ENCODE assay signal across 8 cellular contexts in the genomic region with DNA sequence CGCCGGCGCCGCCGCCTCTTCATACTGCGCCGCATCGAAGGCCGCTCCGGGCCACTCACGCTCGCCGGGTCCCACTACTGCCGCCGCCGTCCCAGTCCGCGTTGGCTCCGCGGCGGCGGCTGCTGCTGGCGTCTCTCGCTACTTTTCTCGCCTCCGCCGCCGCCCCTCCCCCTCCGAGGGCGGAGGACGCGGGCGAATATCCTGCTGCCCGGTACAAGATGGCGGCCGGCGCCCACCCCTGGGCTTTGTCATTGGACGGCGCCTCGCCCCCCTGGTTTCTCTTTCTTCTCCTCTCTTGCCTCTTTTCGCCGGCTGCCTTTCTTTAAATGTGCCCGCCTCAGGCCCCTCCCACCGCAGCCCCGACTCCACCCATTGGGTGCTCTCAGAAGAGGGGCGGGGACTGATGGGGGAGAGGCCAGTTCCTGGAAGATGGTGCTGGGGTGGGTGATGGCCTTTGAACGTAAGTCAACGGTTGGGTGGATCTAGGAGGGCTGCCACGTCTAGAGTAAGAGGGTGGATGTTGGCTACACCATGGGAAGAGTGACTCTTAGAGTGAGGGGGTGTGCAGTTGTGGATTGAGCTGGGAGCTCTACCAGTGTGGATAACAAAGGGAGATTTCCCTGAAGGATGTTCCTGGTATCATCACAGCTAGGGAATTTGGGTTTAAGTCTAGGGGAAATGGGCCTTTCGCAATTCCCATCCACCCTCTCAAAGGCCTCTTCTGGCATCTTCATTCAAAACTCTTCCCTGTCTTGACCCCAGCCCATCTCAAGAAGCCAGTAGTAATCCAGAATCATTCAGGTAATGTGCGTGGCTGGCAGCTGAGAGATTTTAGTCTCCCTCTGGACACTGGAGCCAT. TPM values are rescaled to one million over a fixed set of nuclear protein-coding genes. Genes with fewer than 3 reads are reported as not detected.
DNase-seq lines count a peak whose midpoint lies in the region; ATAC-seq and TF ChIP-seq lines count a peak whose summit lies in the region.

Gene CCDC71L (minus strand): TSS at position 297 of the 859 bp plus-strand sequence. CDS start 262 bp downstream, at position 35.

- H2BK20ac ChIP-seq in H9 (ENCODE audit: low read depth, low read length, poor library complexity, severe bottlenecking): no peak within 1 kb of the TSS

- H3K79me1 ChIP-seq in H9 (ENCODE audit: insufficient read depth, low read depth, low read length, poor library complexity, severe bottlenecking) (no peaks in the 10 kb centered on the region), neuronal stem cell (ENCODE audit: low read depth, low read length) (no peaks in the 10 kb centered on the region)

- H3K36me3 ChIP-seq in MM.1S (replicated peaks; ENCODE audit: insufficient read depth, low read length) (no peaks in the 10 kb centered on the region), neuronal stem cell (replicated peaks in 1 of 2; ENCODE audit: control insufficient read depth in 2 of 2, insufficient read depth in 2 of 2, low read length in 2 of 2) (peaks cover 0 to 2% of the 10 kb centered on the region in 2 donors)

- H3K4ac ChIP-seq in H9 (ENCODE audit: low read depth, low read length) (no peak within 1 kb of the TSS), neuronal stem cell (ENCODE audit: low read length) (peak within 1 kb of the TSS; percentile 95)

- H3K36me3 Mint-ChIP-seq in H9 (ENCODE audit: insufficient read depth in 1 of 3, low read depth in 3 of 3): no peaks in the 10 kb centered on the region; a peak in 1 of 7 replicates

- peak; percentile 82 for ATAC-seq in foreskin keratinocyte

- H4K8ac ChIP-seq in H9 (replicated peaks; ENCODE audit: insufficient read length, low read depth, low read length): no peak within 1 kb of the TSS
- peak within 1 kb of the TSS; percentile 43 for H4K8ac ChIP-seq in neuronal stem cell (ENCODE audit: low read depth, low read length)

- H3K9me3 Mint-ChIP-seq in H9: peaks cover 0 to 5% of the 10 kb centered on the region in 2 experiments; a peak in 2 of 5 replicates

- WGBS in H9 (ENCODE audit: extremely low coverage, insufficient read length, low lambda C conversion rate): no CpG with 5 or more reads among the region's 51 CpGs
- no CpG with 5 or more reads among the region's 51 CpGs for WGBS in neuronal stem cell (ENCODE audit: extremely low coverage in 2 of 2, insufficient read length in 2 of 2, insufficient replicate concordance in 1 of 2), 2 donors

- peaks cover 7% of the 10 kb centered on the region; the same call in 1 of the 2 replicates for H3F3A ChIP-seq in MM.1S (ENCODE audit: insufficient read depth, low read length)

- H3K56ac ChIP-seq in H9 (ENCODE audit: insufficient read length, low read depth, low read length): no peak within 1 kb of the TSS

- H2AK5ac ChIP-seq in H9 (ENCODE audit: insufficient read length, low read length): no peak within 1 kb of the TSS
- peak within 1 kb of the TSS; percentile 99 for H2AK5ac ChIP-seq in neuronal stem cell (ENCODE audit: low read depth, low read length)

- DNase-seq in ELF-1 (ENCODE audit: low read depth, low spot score) (peak; percentile 98), H9 (peak; percentile 97), MM.1S (peak; percentile 98), SIG-M5 treated with dmso at 0.1 percent for 504 hours (lab: John Stamatoyannopoulos, UW; ENCODE audit: unreplicated experiment) (peak; percentile 90), activated gamma-delta T cell treated with Interleukin-2 at 50 U/mL for 16 hours (peak; percentile 88), foreskin keratinocyte (peak; percentile 69 to 83), neuronal stem cell (ENCODE audit: low spot score) (peak; percentile 84)

- H3K27me3 ChIP-seq in H9 (ENCODE audit: insufficient read depth, low read length) (no peaks in the 10 kb centered on the region), MM.1S (replicated peaks; ENCODE audit: insufficient read depth, low read length) (no peaks in the 10 kb centered on the region), foreskin keratinocyte (no peaks in the 10 kb centered on the region), neuronal stem cell (ENCODE audit: control insufficient read depth in 3 of 3, insufficient read depth in 3 of 3, low read depth in 1 of 3, low read length in 3 of 3) (peaks cover 0 to 9% (median 0%) of the 10 kb centered on the region in 3 experiments)

- H2AFZ ChIP-seq in H9 (ENCODE audit: low read length) (no peak within 1 kb of the TSS), MM.1S (ENCODE audit: low read length) (peak within 1 kb of the TSS; percentile 62), neuronal stem cell (ENCODE audit: low read length) (peak within 1 kb of the TSS; percentile 87)

- peak within 1 kb of the TSS; percentile 97 for H3K14ac ChIP-seq in H9 (ENCODE audit: insufficient read depth, low read length)
- H3K14ac ChIP-seq in neuronal stem cell (ENCODE audit: low read length): peak within 1 kb of the TSS; percentile 90

- H4K91ac ChIP-seq in H9 (ENCODE audit: insufficient read length, low read depth, low read length) (no peak within 1 kb of the TSS), neuronal stem cell (ENCODE audit: low read depth, low read length, poor library complexity) (no peak within 1 kb of the TSS)

- H3K4me3 ChIP-seq in MM.1S (ENCODE audit: low read length) (peak within 1 kb of the TSS; percentile 74), neuronal stem cell (ENCODE audit: low read length in 2 of 2) (peak within 1 kb of the TSS; percentile 98 to 99)

- H3K4me1 Mint-ChIP-seq in H9: peaks cover 12 to 17% of the 10 kb centered on the region in 2 experiments

- H3T11ph ChIP-seq in H9 (ENCODE audit: low read length): no peak within 1 kb of the TSS

- no peaks in the 10 kb centered on the region for H3K9me2 ChIP-seq in MM.1S (replicated peaks; ENCODE audit: insufficient read depth, low read length)

- H2BK120ac ChIP-seq in H9 (ENCODE audit: low read depth, low read length, poor library complexity, severe bottlenecking) (no peak within 1 kb of the TSS), neuronal stem cell (ENCODE audit: low read depth, low read length) (peak within 1 kb of the TSS; percentile 81)

- H3K4me2 ChIP-seq in H9 (ENCODE audit: insufficient read depth, insufficient read length, low read length) (peak within 1 kb of the TSS; percentile 90), MM.1S (ENCODE audit: low read depth, low read length) (peak within 1 kb of the TSS; percentile 91; the same call in 1 of the 2 replicates), neuronal stem cell (ENCODE audit: insufficient read depth, low read length, poor library complexity, severe bottlenecking) (peak within 1 kb of the TSS; percentile 83)

- H2BK15ac ChIP-seq in H9 (ENCODE audit: low read depth, low read length): no peak within 1 kb of the TSS
- H2BK15ac ChIP-seq in neuronal stem cell (ENCODE audit: low read length): peak within 1 kb of the TSS; percentile 94

- H3K4me1 ChIP-seq in H9 (ENCODE audit: insufficient read depth, low read length): no peaks in the 10 kb centered on the region
- H3K4me1 ChIP-seq in MM.1S (ENCODE audit: low read length): peaks cover 17% of the 10 kb centered on the region
- H3K4me1 ChIP-seq in foreskin keratinocyte: peaks cover 16% of the 10 kb centered on the region
- peaks cover 0 to 3% of the 10 kb centered on the region in 2 donors for H3K4me1 ChIP-seq in neuronal stem cell (ENCODE audit: control insufficient read depth in 2 of 2, insufficient read depth in 1 of 2, low read depth in 1 of 2, low read length in 2 of 2)

- peak within 1 kb of the TSS; percentile 82 for H3K18ac ChIP-seq in H9 (ENCODE audit: insufficient read length, low read depth, low read length)
- H3K18ac ChIP-seq in neuronal stem cell (ENCODE audit: low read length): peak within 1 kb of the TSS; percentile 99

- H4K5ac ChIP-seq in H9 (ENCODE audit: insufficient read length, low read depth, low read length): no peak within 1 kb of the TSS

- H3K79me2 ChIP-seq in H9 (ENCODE audit: insufficient read depth, low read length) (no peaks in the 10 kb centered on the region; the same call in 1 of the 2 replicates), MM.1S (ENCODE audit: low read length) (peaks cover 10% of the 10 kb centered on the region; the same call in 1 of the 2 replicates)

- H4K20me1 ChIP-seq in H9 (ENCODE audit: control insufficient read depth, insufficient read depth, insufficient read length) (no peaks in the 10 kb centered on the region), MM.1S (ENCODE audit: insufficient read depth, low read length) (no peaks in the 10 kb centered on the region)

- H3K27ac ChIP-seq in H9 (ENCODE audit: insufficient read length, low read depth, low read length) (no peak within 1 kb of the TSS), MM.1S (ENCODE audit: low read length) (peak within 1 kb of the TSS; percentile 64; the same call in 1 of the 2 replicates), foreskin keratinocyte (peak within 1 kb of the TSS; percentile 51), neuronal stem cell (replicated peaks; ENCODE audit: low read length) (peak within 1 kb of the TSS; percentile 93)

- TF ChIP-seq CTCF in H9 (conservative IDR thresholded peaks at IDR 0.05) (no peak), MM.1S (IDR thresholded peaks at IDR 0.05; ENCODE audit: low read length) (no peak), foreskin keratinocyte (conservative IDR thresholded peaks at IDR 0.05) (no peak), subcutaneous adipose tissue (IDR thresholded peaks at IDR 0.05; ENCODE audit: low read depth) (no peak)

- H3K23me2 ChIP-seq in H9 (ENCODE audit: insufficient read length, low read depth, low read length, poor library complexity, severe bottlenecking): peaks cover 6% of the 10 kb centered on the region

- H2BK12ac ChIP-seq in H9 (ENCODE audit: insufficient read length, low read depth, low read length): no peak within 1 kb of the TSS
- no peak within 1 kb of the TSS for H2BK12ac ChIP-seq in neuronal stem cell (ENCODE audit: low read length)

- H3K4me3 Mint-ChIP-seq in H9: peak within 1 kb of the TSS; percentile 81 to 85

- H3K9me3 ChIP-seq in H9 (ENCODE audit: control insufficient read depth, low read depth, low read length): no peaks in the 10 kb centered on the region
- no peaks in the 10 kb centered on the region for H3K9me3 ChIP-seq in MM.1S (replicated peaks; ENCODE audit: insufficient read depth, low read length)
- H3K9me3 ChIP-seq in neuronal stem cell (replicated peaks in 1 of 2; ENCODE audit: control insufficient read depth in 2 of 2, insufficient read depth in 1 of 2, low read depth in 1 of 2, low read length in 2 of 2): no peaks in the 10 kb centered on the region

- H3K27ac Mint-ChIP-seq in H9: peak within 1 kb of the TSS; percentile 84 to 99 (median 91)

- no peak within 1 kb of the TSS for H2BK5ac ChIP-seq in H9 (ENCODE audit: insufficient read length, low read length)
- H2BK5ac ChIP-seq in neuronal stem cell (ENCODE audit: low read length): peak within 1 kb of the TSS; percentile 90

- H3K23ac ChIP-seq in H9 (ENCODE audit: insufficient read length, low read depth, low read length): no peak within 1 kb of the TSS
- peak within 1 kb of the TSS; percentile 95 for H3K23ac ChIP-seq in neuronal stem cell (ENCODE audit: low read depth, low read length, poor library complexity)

- H3K27me3 Mint-ChIP-seq in H9 (ENCODE audit: low read depth): no peaks in the 10 kb centered on the region; the same call in 1 of the 2 replicates

- H3K9ac ChIP-seq in H9 (ENCODE audit: extremely low read depth, insufficient read length, low read length): peak within 1 kb of the TSS; percentile 68
- peak within 1 kb of the TSS; percentile 83 for H3K9ac ChIP-seq in MM.1S (ENCODE audit: low read length)
- H3K9ac ChIP-seq in neuronal stem cell (ENCODE audit: low read depth, low read length, poor library complexity): peak within 1 kb of the TSS; percentile 95

RNA-seq across cellular contexts. Expression of gene CCDC71L, which starts in this region (rescaled TPM):
- 12.8 and 13.7 TPM in 2 replicates for total RNA-seq in H9 (2021)
- total RNA-seq in foreskin keratinocyte: 13.2 and 17.7 TPM in 2 replicates
- polyA plus RNA-seq in foreskin keratinocyte: 14.5 and 20.5 TPM in 2 replicates
- polyA plus RNA-seq in neuronal stem cell (2013, experiment 1 of 2): 12.6 TPM
- 12.7 TPM for polyA plus RNA-seq in neuronal stem cell (2013, experiment 2 of 2)
- total RNA-seq in subcutaneous adipose tissue: 10 to 100 TPM; 17.1 to 38.5 (median 20.8) TPM
